In the genomic region with DNA sequence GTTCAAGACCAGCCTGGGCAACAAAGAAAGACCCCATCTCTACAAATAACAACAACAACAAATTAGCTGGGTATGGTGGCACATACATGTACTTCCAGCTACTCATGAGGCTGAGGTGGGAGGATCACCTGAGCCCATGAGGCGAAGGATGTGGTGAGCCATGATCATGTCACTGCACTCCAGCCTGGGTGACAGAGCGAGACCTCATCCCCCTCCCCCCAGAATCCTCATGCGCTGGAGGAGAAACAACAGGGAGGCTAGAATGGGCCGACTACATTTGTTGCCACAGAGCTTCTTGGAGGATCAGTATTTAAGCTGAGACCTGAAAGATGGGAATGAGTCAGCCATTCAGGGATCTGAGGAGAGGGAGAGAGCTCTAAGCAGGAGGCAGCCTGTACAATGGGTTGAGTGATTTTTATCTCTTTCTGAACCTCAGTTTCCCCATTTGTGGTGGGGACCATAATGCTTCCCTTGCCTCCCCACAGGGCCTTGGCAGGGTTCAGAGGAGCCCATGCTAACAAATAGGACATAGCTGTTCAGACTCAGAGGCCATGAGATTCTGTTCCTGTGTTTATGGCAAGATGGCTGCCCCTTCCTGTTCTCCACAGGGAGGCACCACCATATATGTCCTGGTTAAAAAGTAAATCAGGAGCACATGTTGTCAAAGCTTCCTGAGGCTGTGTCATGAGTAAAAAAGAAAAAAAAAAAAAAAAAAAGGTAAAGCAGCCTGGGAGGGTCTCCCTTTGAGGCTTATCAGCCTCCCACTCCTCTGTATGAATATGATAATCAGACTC, we compare ENCODE assay signal across 8 cellular contexts.
DNase-seq lines count a peak whose midpoint lies in the region; ATAC-seq and TF ChIP-seq lines count a peak whose summit lies in the region.

No MANE protein-coding gene starts in this region.

- H3K36me3 ChIP-seq in lung (ENCODE audit: control insufficient read depth in 2 of 2, insufficient read depth in 2 of 2, low read length in 2 of 2) (no peaks in the 10 kb centered on the region), suprapubic skin (no peaks in the 10 kb centered on the region)

- peak; percentile 32 for DNase-seq in LHCN-M2 (ENCODE audit: low read depth)
- peak; percentile 63 to 77 for DNase-seq in dermis microvascular lymphatic vessel endothelial cell (ENCODE audit: low read depth in 2 of 2)
- DNase-seq in lung (ENCODE audit: low spot score), result no peak
- no peak for DNase-seq in suprapubic skin (ENCODE audit: low spot score in 2 of 2)
- DNase-seq in GOT3 (lab: John Stamatoyannopoulos, UW), result no peak
- DNase-seq in activated CD4-positive, alpha-beta T cell treated with anti-CD3 and anti-CD28 coated beads for 48 hours, result no peak

- H3K4me1 ChIP-seq in lung (ENCODE audit: control insufficient read depth in 2 of 2, insufficient read depth in 2 of 2, low read length in 2 of 2), result peaks cover 8 to 48% of the 10 kb centered on the region in 2 donors
- H3K4me1 ChIP-seq in suprapubic skin, result peaks cover 81% of the 10 kb centered on the region

- ATAC-seq in lung (ENCODE audit: insufficient read depth, low FRiP score) (no peak), GM21526 (IDR thresholded peaks at IDR 0.05; ENCODE audit: low FRiP score, unreplicated experiment) (no peak), HG02852 (IDR thresholded peaks at IDR 0.05; ENCODE audit: unreplicated experiment) (no peak)

- TF ChIP-seq POLR2A in suprapubic skin (IDR thresholded peaks at IDR 0.05), result no peak

- H3K27me3 ChIP-seq in lung (ENCODE audit: control insufficient read depth, insufficient read depth) (no peaks in the 10 kb centered on the region), suprapubic skin (no peaks in the 10 kb centered on the region)

- no peak for TF ChIP-seq EP300 in suprapubic skin (IDR thresholded peaks at IDR 0.05)

- H3K4me3 ChIP-seq in lung (no peak overlapping the region), suprapubic skin (no peak overlapping the region)

- WGBS in lung, 2 donors, result 54 to 63% methylated on average over 4 of the region's 4 CpGs
- 56% methylated on average over 3 of the region's 4 CpGs for WGBS in suprapubic skin

- H3K9me3 ChIP-seq in lung (ENCODE audit: control insufficient read depth in 2 of 2, insufficient read depth in 1 of 2, low read length in 1 of 2), result peaks cover 0 to 2% of the 10 kb centered on the region in 2 donors
- H3K9me3 ChIP-seq in suprapubic skin, result no peaks in the 10 kb centered on the region

- H3K27ac ChIP-seq in lung (ENCODE audit: low read depth in 1 of 2, low read length in 1 of 2) (peak overlapping the region; percentile 83), suprapubic skin (peak overlapping the region; percentile 92)

- TF ChIP-seq CTCF in lung (IDR thresholded peaks at IDR 0.05; ENCODE audit: control extremely low read depth, extremely low read depth) (no peak), suprapubic skin (IDR thresholded peaks at IDR 0.05) (no peak)

Comparison
In these comparisons a context has a peak if more than half of its experiments do, and no peak if none do; other contexts are left out.
1. DNase-seq: peak in LHCN-M2 (single experiment) and dermis microvascular lymphatic vessel endothelial cell (2 of 2); none in lung (single experiment), suprapubic skin (0 of 2), GOT3 (single experiment) and activated CD4-positive, alpha-beta T cell treated with anti-CD3 and anti-CD28 coated beads for 48 hours (single experiment).